ENCODE assay signal across 10 cellular contexts in the genomic region with DNA sequence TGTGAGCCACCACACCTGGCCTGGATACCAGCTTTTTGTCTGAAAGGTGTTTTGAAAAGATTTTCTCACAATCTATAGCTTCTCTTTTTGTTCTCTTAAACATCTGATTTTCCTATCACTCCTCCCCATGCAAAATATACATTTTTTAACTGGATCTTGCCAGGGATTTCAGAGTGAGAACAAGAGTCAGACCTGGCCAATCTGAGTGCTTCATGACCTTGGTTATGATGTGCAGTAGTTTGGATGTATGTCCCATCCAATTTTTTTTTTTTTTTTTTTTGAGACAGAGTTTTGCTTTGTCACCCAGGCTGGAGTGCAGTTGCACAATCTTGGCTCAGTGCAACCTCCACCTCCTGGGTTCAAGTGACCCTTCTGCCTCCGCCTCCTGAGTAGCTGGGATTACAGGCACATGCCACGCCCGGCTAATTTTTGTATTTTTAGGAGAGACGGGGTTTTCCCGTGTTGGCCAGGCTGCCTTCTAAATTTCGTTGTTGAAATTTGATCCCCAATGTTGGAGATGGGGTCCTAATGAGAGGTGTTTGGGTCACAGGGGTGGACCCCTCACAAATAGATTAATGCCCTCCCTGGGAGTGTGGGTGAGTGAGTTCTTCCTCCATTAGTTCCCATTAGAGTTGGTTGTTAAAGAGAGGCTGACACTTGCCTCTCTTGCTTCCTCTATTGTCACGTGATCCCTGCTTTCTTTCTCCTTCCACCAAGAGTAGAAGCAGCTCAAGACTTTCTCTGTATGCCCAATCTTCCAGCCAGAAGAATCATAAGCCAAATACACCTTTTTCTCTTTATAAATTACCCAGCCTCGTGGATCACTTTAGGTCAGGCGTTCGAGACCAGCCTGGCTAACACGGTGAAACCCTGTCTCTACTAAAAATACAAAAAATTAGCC. TPM values are rescaled to one million over a fixed set of nuclear protein-coding genes. Genes with fewer than 3 reads are reported as not detected.
"Had no signal": no experiment of that assay in that cellular context is flagged by ENCODE, and none has a peak within 500 bp of the region (broad histone marks: within the 10 kb centered on the region; RNA-seq: fewer than 3 reads in every experiment).

No MANE protein-coding gene starts in this region.

RNA-seq across cellular contexts. Expression of a gene that starts 26.9 kb away (rescaled TPM):
- total RNA-seq: mononuclear cell, natural killer cell, subcutaneous adipose tissue, thoracic aorta, tibial nerve had no signal

RNA-seq across cellular contexts. Expression of a gene that starts 36.5 kb away (rescaled TPM):
- total RNA-seq: mononuclear cell, natural killer cell, osteocyte, sigmoid colon, spleen, thoracic aorta, tibial nerve, uterus had no signal
- polyA plus RNA-seq: sigmoid colon, spleen had no signal

RNA-seq across cellular contexts. Expression of a gene that starts 44.5 kb away (rescaled TPM):
- total RNA-seq: mononuclear cell, natural killer cell had no signal
- polyA plus RNA-seq: immature natural killer cell had no signal
